Comparison of ENCODE assay signal across 7 cellular contexts in genomic region chr12:57111046-57111698, GRCh38. TPM values are rescaled to one million over a fixed set of nuclear protein-coding genes. Genes with fewer than 3 reads are reported as not detected.
A peak's percentile ranks its signal among the peaks of the same experiment; 100 is the strongest.
DNase-seq lines count a peak whose midpoint lies in the region; ATAC-seq and TF ChIP-seq lines count a peak whose summit lies in the region.

STAT6 (minus strand) TSS chr12:57111362; CDS start chr12:57108278, 3,084 bp downstream.

- H3K27ac ChIP-seq in mucosa of rectum (ENCODE audit: low read depth in 2 of 2, low read length in 2 of 2), result peak within 1 kb of the TSS; percentile 99 to 100

- H3K36me3 Mint-ChIP-seq in activated CD8-positive, alpha-beta memory T cell treated with anti-CD3 and anti-CD28 coated beads, Interleukin-2, amount 10 ng/mL, durations not matched to agents 7 days and 5 days, result peaks cover 6% of the 10 kb centered on the region
- H3K36me3 Mint-ChIP-seq in endothelial cell (ENCODE audit: low read depth, unreplicated experiment), result peaks cover 25% of the 10 kb centered on the region

- H3K36me3 ChIP-seq in mucosa of rectum (ENCODE audit: control insufficient read depth in 2 of 2, insufficient read depth in 2 of 2, low read length in 2 of 2), result peaks cover 21 to 22% of the 10 kb centered on the region in 2 donors

- peak within 1 kb of the TSS; percentile 99 for H3K9ac ChIP-seq in mucosa of rectum (ENCODE audit: low read depth in 1 of 2, low read length in 2 of 2)

- peak; percentile 11 for DNase-seq in NCI-H526 treated with DMSO at 0.1 percent for 48 hours (lab: John Stamatoyannopoulos, UW)
- DNase-seq in activated CD8-positive, alpha-beta memory T cell treated with anti-CD3 and anti-CD28 coated beads, Interleukin-2, amount 10 ng/mL, durations not matched to agents 7 days and 5 days, result peak; percentile 95
- DNase-seq in endothelial cell (ENCODE audit: low spot score), result peak; percentile 58
- DNase-seq in stimulated activated CD8-positive, alpha-beta memory T cell treated with anti-CD3 and anti-CD28 coated beads, Interleukin-7, amount 100 ng/mL, for 48 hours (ENCODE audit: extremely low read depth in 1 of 2, low read depth in 1 of 2), result peak; percentile 50 to 83

- ATAC-seq in GM18505 (IDR thresholded peaks at IDR 0.05; ENCODE audit: unreplicated experiment), result peak; percentile 39
- peak; percentile 52 for ATAC-seq in HG02870 (IDR thresholded peaks at IDR 0.05; ENCODE audit: unreplicated experiment)
- peak; percentile 76 for ATAC-seq in activated CD8-positive, alpha-beta memory T cell treated with anti-CD3 and anti-CD28 coated beads, Interleukin-2, amount 10 ng/mL, durations not matched to agents 7 days and 5 days

- TF ChIP-seq POLR2A in GM18505 (IDR thresholded peaks at IDR 0.05; ENCODE audit: borderline replicate concordance, extremely low read depth, insufficient read depth, insufficient read length), result peak; percentile 75

- H3K27me3 Mint-ChIP-seq in activated CD8-positive, alpha-beta memory T cell treated with anti-CD3 and anti-CD28 coated beads, Interleukin-2, amount 10 ng/mL, durations not matched to agents 7 days and 5 days, result no peaks in the 10 kb centered on the region
- H3K27me3 Mint-ChIP-seq in endothelial cell (ENCODE audit: unreplicated experiment), result peaks cover 18% of the 10 kb centered on the region

- CTCF ChIA-PET in activated CD8-positive, alpha-beta memory T cell treated with anti-CD3 and anti-CD28 coated beads, Interleukin-2, amount 10 ng/mL, durations not matched to agents 7 days and 5 days (lab: Charles Lee), result interaction anchor here (1.0 to 9.6 kb wide), 34 partner anchors 8 to 538 kb away, joined by 3 to 263 read pairs (median 10); partner anchors contain the start of genes LRP1, MYO1A, NAB2 and NEMP1

- peak within 1 kb of the TSS; percentile 95 to 98 for H3K4me3 ChIP-seq in mucosa of rectum (ENCODE audit: low read length in 2 of 2)

- H3K4me3 Mint-ChIP-seq in activated CD8-positive, alpha-beta memory T cell treated with anti-CD3 and anti-CD28 coated beads, Interleukin-2, amount 10 ng/mL, durations not matched to agents 7 days and 5 days, result peak within 1 kb of the TSS; percentile 95
- peak within 1 kb of the TSS; percentile 99 for H3K4me3 Mint-ChIP-seq in endothelial cell (ENCODE audit: unreplicated experiment)

- no peak for TF ChIP-seq CTCF in endothelial cell (IDR thresholded peaks at IDR 0.05; ENCODE audit: unreplicated experiment)

- H3K4me1 Mint-ChIP-seq in activated CD8-positive, alpha-beta memory T cell treated with anti-CD3 and anti-CD28 coated beads, Interleukin-2, amount 10 ng/mL, durations not matched to agents 7 days and 5 days, result peaks cover 29% of the 10 kb centered on the region
- H3K4me1 Mint-ChIP-seq in endothelial cell (ENCODE audit: unreplicated experiment), result peaks cover 32% of the 10 kb centered on the region

- H3K9me3 Mint-ChIP-seq in activated CD8-positive, alpha-beta memory T cell treated with anti-CD3 and anti-CD28 coated beads, Interleukin-2, amount 10 ng/mL, durations not matched to agents 7 days and 5 days (ENCODE audit: low read depth), result no peaks in the 10 kb centered on the region
- no peaks in the 10 kb centered on the region for H3K9me3 Mint-ChIP-seq in endothelial cell (ENCODE audit: unreplicated experiment)

- H3K27me3 ChIP-seq in mucosa of rectum (ENCODE audit: control insufficient read depth in 2 of 2, insufficient read depth in 2 of 2, low read length in 2 of 2), result no peaks in the 10 kb centered on the region

- H3K9me3 ChIP-seq in mucosa of rectum (ENCODE audit: control insufficient read depth in 2 of 2, low read length in 2 of 2), result no peaks in the 10 kb centered on the region

- peaks cover 18 to 23% of the 10 kb centered on the region in 2 donors for H3K4me1 ChIP-seq in mucosa of rectum (ENCODE audit: control insufficient read depth in 2 of 2, insufficient read depth in 2 of 2, low read length in 2 of 2)

- H3K27ac Mint-ChIP-seq in activated CD8-positive, alpha-beta memory T cell treated with anti-CD3 and anti-CD28 coated beads, Interleukin-2, amount 10 ng/mL, durations not matched to agents 7 days and 5 days, result peak within 1 kb of the TSS; percentile 96
- peak within 1 kb of the TSS; percentile 95 for H3K27ac Mint-ChIP-seq in endothelial cell (ENCODE audit: unreplicated experiment)

RNA-seq across cellular contexts. Expression of gene STAT6, which starts in this region (rescaled TPM):
- total RNA-seq in activated CD8-positive, alpha-beta memory T cell treated with anti-CD3 and anti-CD28 coated beads, Interleukin-2, amount 10 ng/mL, durations not matched to agents 7 days and 5 days, result 100 to 1,000 TPM in 1 of 2 experiments, 10 to 100 TPM in 1; 99.1 to 104 TPM
- total RNA-seq in endothelial cell (ENCODE audit: unreplicated experiment), result 139 TPM

Comparison
In these comparisons a context has a peak if more than half of its experiments do, and no peak if none do; other contexts are left out.
1. Peak in every context shown above with its lines: DNase-seq, ATAC-seq, H3K4me3 ChIP-seq and H3K27ac ChIP-seq.
2. DNase-seq: peak in every context shown above with its lines; median percentile 95 in activated CD8-positive, alpha-beta memory T cell treated with anti-CD3 and anti-CD28 coated beads, Interleukin-2, amount 10 ng/mL, durations not matched to agents 7 days and 5 days; 66 in stimulated activated CD8-positive, alpha-beta memory T cell treated with anti-CD3 and anti-CD28 coated beads, Interleukin-7, amount 100 ng/mL, for 48 hours; 58 in endothelial cell; 11 in NCI-H526 treated with DMSO at 0.1 percent for 48 hours.